In the genomic region with DNA sequence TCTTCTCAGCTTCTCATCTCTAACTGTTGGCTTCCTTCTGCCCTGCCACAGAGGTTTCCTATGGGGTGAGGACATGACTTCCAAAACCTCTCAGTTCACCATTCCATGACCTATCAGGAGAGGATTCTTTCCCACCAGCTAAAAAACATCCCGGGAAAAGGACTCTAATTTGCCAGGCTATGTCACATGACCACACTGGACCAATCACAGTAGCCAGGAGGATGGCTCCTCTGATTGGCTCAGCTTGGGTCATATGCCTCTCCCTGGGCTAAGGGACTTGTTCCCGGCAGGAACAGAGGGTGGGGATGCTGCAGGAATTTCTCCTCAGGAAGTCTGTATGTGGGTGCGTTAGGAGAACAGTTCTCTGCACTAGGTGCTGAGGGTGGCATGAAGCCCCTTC, we compare ENCODE assay signal across 15 cellular contexts. TPM values are rescaled to one million over a fixed set of nuclear protein-coding genes. Genes with fewer than 3 reads are reported as not detected.
DNase-seq lines count a peak whose midpoint lies in the region; ATAC-seq and TF ChIP-seq lines count a peak whose summit lies in the region.
"Had no signal": no experiment of that assay in that cellular context is flagged by ENCODE, and none has a peak within 500 bp of the region (broad histone marks: within the 10 kb centered on the region; RNA-seq: fewer than 3 reads in every experiment).

No MANE protein-coding gene starts in this region.

- H3K27ac ChIP-seq in CD4-positive, alpha-beta memory T cell (ENCODE audit: low read depth, low read length) = no peak overlapping the region
- H3K27ac ChIP-seq: BLaER1, stomach had no signal

- in situ Hi-C loops in HAP-1 (cut with MboI; ENCODE audit: low sequenced_read_pairs) = no loop called here

- H3K9me3 ChIP-seq in HAP-1 = no peaks in the 10 kb centered on the region
- H3K9me3 ChIP-seq in CD4-positive, alpha-beta memory T cell (ENCODE audit: control insufficient read depth in 1 of 2, low read length in 2 of 2) = peaks cover 0 to under 1% of the 10 kb centered on the region in 2 donors

- peaks cover 19 to 34% of the 10 kb centered on the region in 2 donors for H3K27me3 Mint-ChIP-seq in CD4-positive, alpha-beta memory T cell

- CTCF ChIA-PET in CD4-positive, alpha-beta memory T cell (lab: Charles Lee; ENCODE audit: partially characterized antibody) = interaction anchor here (0.6 to 1.2 kb wide), 2 partner anchors 14 to 124 kb away, joined by 3 read pairs; no protein-coding TSS in a partner anchor

- peaks cover 7% of the 10 kb centered on the region for H3K4me1 ChIP-seq in HAP-1
- H3K4me1 ChIP-seq in CD4-positive, alpha-beta memory T cell (ENCODE audit: insufficient read depth, low read length) = peaks cover 11% of the 10 kb centered on the region

- H3K4me1 Mint-ChIP-seq in CD4-positive, alpha-beta memory T cell = peaks cover 1 to 11% (median 7%) of the 10 kb centered on the region in 4 donors

- POLR2A ChIA-PET in CD4-positive, alpha-beta memory T cell (lab: Charles Lee; ENCODE audit: partially characterized antibody) = no interaction called here

- H3K4me3 ChIP-seq in HAP-1 = no peak overlapping the region
- H3K4me3 ChIP-seq in choroid plexus epithelial cell (ENCODE audit: low read depth, low read length) = no peak overlapping the region
- no peak overlapping the region for H3K4me3 ChIP-seq in CD4-positive, alpha-beta memory T cell (ENCODE audit: low read length in 2 of 2)
- H3K4me3 ChIP-seq: BLaER1, stomach had no signal

- H3K27me3 ChIP-seq in HAP-1 (ENCODE audit: low read depth) = no peaks in the 10 kb centered on the region
- H3K27me3 ChIP-seq in CD4-positive, alpha-beta memory T cell (ENCODE audit: insufficient read depth, low read length) = peaks cover 20% of the 10 kb centered on the region
- H3K27me3 ChIP-seq: BLaER1 had no signal

- H3K4me3 Mint-ChIP-seq in CD4-positive, alpha-beta memory T cell = no peak overlapping the region
- H3K4me3 Mint-ChIP-seq: activated naive CD4-positive, alpha-beta T cell treated with anti-CD3 and anti-CD28 coated beads for 36 hours had no signal

- intact Hi-C loops in CD4-positive, alpha-beta memory T cell (cut with micrococcal nuclease) = no loop called here

- no peak for TF ChIP-seq CTCF in choroid plexus epithelial cell (conservative IDR thresholded peaks at IDR 0.05; ENCODE audit: low read depth, low read length)

- DNase-seq in AG08395 (ENCODE audit: low spot score) (peak; percentile 43), HAP-1 (ENCODE audit: low spot score in 2 of 2) (peak; percentile 19 to 65), NCI-H69 (lab: John Stamatoyannopoulos, UW) (peak; percentile 91), choroid plexus epithelial cell (ENCODE audit: low read depth) (peak; percentile 13), dedifferentiated amniotic fluid mesenchymal stem cell (ENCODE audit: extremely low spot score) (no peak), Kasumi-1 (lab: John Stamatoyannopoulos, UW) (no peak)
- no peak for DNase-seq in CD4-positive, alpha-beta memory T cell
- DNase-seq: activated CD4-positive, alpha-beta T cell treated with anti-CD3 and anti-CD28 coated beads, Interleukin-2, amount 50 U/mL, for 1 hour; activated naive CD4-positive, alpha-beta T cell treated with anti-CD3 and anti-CD28 coated beads for 36 hours; left cardiac atrium; NCI-H1436 treated with DMSO at 0.1 percent for 48 hours; occipital lobe; stomach had no signal

- ATAC-seq in GM18519 (IDR thresholded peaks at IDR 0.05; ENCODE audit: low FRiP score, unreplicated experiment) = no peak
- ATAC-seq: left cardiac atrium had no signal

- peaks cover 0 to 5% of the 10 kb centered on the region in 2 donors for H3K36me3 Mint-ChIP-seq in CD4-positive, alpha-beta memory T cell

- peaks cover 0 to 8% (median 6%) of the 10 kb centered on the region in 8 donors for H3K9me3 Mint-ChIP-seq in CD4-positive, alpha-beta memory T cell
- H3K9me3 Mint-ChIP-seq: activated naive CD4-positive, alpha-beta T cell treated with anti-CD3 and anti-CD28 coated beads for 36 hours had no signal

- no peak overlapping the region for H3K27ac Mint-ChIP-seq in CD4-positive, alpha-beta memory T cell
- H3K27ac Mint-ChIP-seq: activated naive CD4-positive, alpha-beta T cell treated with anti-CD3 and anti-CD28 coated beads for 36 hours had no signal

- no peaks in the 10 kb centered on the region for H3K36me3 ChIP-seq in HAP-1 (replicated peaks)
- H3K36me3 ChIP-seq in CD4-positive, alpha-beta memory T cell (ENCODE audit: insufficient read depth, low read length) = no peaks in the 10 kb centered on the region
- H3K36me3 ChIP-seq: BLaER1, stomach had no signal

RNA-seq across cellular contexts. Expression of gene XPA, which starts 40.3 kb away (rescaled TPM):
- total RNA-seq in CD4-positive, alpha-beta memory T cell = 10 to 100 TPM; 24.0 to 25.5 TPM
- 10 to 100 TPM; 32.3 to 36.2 TPM for polyA plus RNA-seq in CD4-positive, alpha-beta memory T cell

Comparison
In these comparisons a context has a peak if more than half of its experiments do, and no peak if none do; other contexts are left out.
1. DNase-seq: peak in AG08395 (single experiment), HAP-1 (2 of 2), NCI-H69 (single experiment) and choroid plexus epithelial cell (single experiment); none in dedifferentiated amniotic fluid mesenchymal stem cell (single experiment), CD4-positive, alpha-beta memory T cell (0 of 5) and Kasumi-1 (0 of 2).